In genomic region chr1:18883636-18884418, GRCh38 we compare ENCODE assay signal across 8 cellular contexts. TPM values are rescaled to one million over a fixed set of nuclear protein-coding genes. Genes with fewer than 3 reads are reported as not detected.
A peak's percentile ranks its signal among the peaks of the same experiment; 100 is the strongest.
DNase-seq lines count a peak whose midpoint lies in the region; TF ChIP-seq lines count a peak whose summit lies in the region.

No MANE protein-coding gene starts in this region.

- DNase-seq in DMS153 treated with DMSO at 0.1 percent for 48 hours (lab: John Stamatoyannopoulos, UW; ENCODE audit: unreplicated experiment) (peak; percentile 2), DMS153 (lab: John Stamatoyannopoulos, UW) (no peak), NCI-H1092 treated with DMSO at 0.1 percent for 48 hours (lab: John Stamatoyannopoulos, UW) (peak; percentile 63), WERI-Rb-1 (peak; percentile 84), breast epithelium (ENCODE audit: low spot score in 2 of 2) (peak; percentile 64 to 76), kidney tubule cell (ENCODE audit: low spot score) (peak; percentile 70), NCI-H187 treated with DMSO at 0.1 percent for 48 hours (lab: John Stamatoyannopoulos, UW) (no peak)
- DNase-seq in stimulated activated CD4-positive, alpha-beta T cell treated with anti-CD3 and anti-CD28 coated beads, Interleukin-2, amount 100 ng/mL, for 4 hours (ENCODE audit: low read depth), result peak; percentile 52

- TF ChIP-seq POLR2A in breast epithelium (IDR thresholded peaks at IDR 0.05), result no peak

- H3K9me3 ChIP-seq in WERI-Rb-1 (ENCODE audit: severe bottlenecking), result no peaks in the 10 kb centered on the region
- no peaks in the 10 kb centered on the region for H3K9me3 ChIP-seq in breast epithelium

- TF ChIP-seq CTCF in WERI-Rb-1 (IDR thresholded peaks at IDR 0.05; ENCODE audit: low read depth, low read length), result peak; percentile 96
- peak; percentile 62 to 83 (median 82) for TF ChIP-seq CTCF in breast epithelium (IDR thresholded peaks at IDR 0.05)

- intact Hi-C loops in breast epithelium (cut with DNase I; ENCODE audit: low total_unique reads), result no loop called here

- no peaks in the 10 kb centered on the region for H3K27me3 ChIP-seq in WERI-Rb-1 (ENCODE audit: insufficient read depth, low read depth, severe bottlenecking)
- H3K27me3 ChIP-seq in breast epithelium, result no peaks in the 10 kb centered on the region

- H3K4me3 ChIP-seq in WERI-Rb-1 (ENCODE audit: low read depth, low read length) (no peak overlapping the region), breast epithelium (no peak overlapping the region)

- no peak overlapping the region for H3K27ac ChIP-seq in WERI-Rb-1
- H3K27ac ChIP-seq in breast epithelium, result no peak overlapping the region

- no peaks in the 10 kb centered on the region for H3K36me3 ChIP-seq in WERI-Rb-1
- H3K36me3 ChIP-seq in breast epithelium, result no peaks in the 10 kb centered on the region

- H3K4me1 ChIP-seq in breast epithelium, result no peaks in the 10 kb centered on the region

RNA-seq across cellular contexts. Expression of gene ALDH4A1, which starts 18.5 kb away (rescaled TPM):
- total RNA-seq in breast epithelium, result 10 to 100 TPM; 15.7 to 81.0 (median 23.7) TPM

RNA-seq across cellular contexts. Expression of gene TAS1R2, which starts 24.4 kb away (rescaled TPM):
- not detected for total RNA-seq in breast epithelium

Comparison
In these comparisons a context has a peak if more than half of its experiments do, and no peak if none do; other contexts are left out.
1. DNase-seq: peak in DMS153 treated with DMSO at 0.1 percent for 48 hours (single experiment), NCI-H1092 treated with DMSO at 0.1 percent for 48 hours (single experiment), WERI-Rb-1 (single experiment), breast epithelium (2 of 2), kidney tubule cell (single experiment) and stimulated activated CD4-positive, alpha-beta T cell treated with anti-CD3 and anti-CD28 coated beads, Interleukin-2, amount 100 ng/mL, for 4 hours (single experiment); none in DMS153 (single experiment) and NCI-H187 treated with DMSO at 0.1 percent for 48 hours (single experiment).